Comparison of ENCODE assay signal across 9 cellular contexts in the genomic region with DNA sequence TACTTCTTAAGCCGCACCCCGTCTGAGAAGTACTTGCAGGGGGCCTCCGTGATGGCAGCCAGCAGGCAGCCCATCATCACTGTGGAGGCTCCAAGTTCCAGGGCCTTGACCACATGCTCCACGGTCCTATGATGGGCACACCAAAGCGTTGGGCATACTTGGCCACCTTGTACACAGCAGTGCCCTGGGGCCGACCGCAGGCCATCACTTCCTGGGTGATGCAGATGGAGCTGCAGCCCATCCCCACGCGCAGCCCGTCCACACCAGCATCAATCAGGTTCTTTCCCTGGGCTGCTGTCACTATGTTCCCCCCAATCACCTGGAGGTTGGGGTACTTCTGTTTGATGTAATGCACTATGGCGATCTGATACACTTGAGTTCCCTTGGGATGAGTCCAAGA.
"Had no signal": no experiment of that assay in that cellular context is flagged by ENCODE, and none has a peak within 500 bp of the region (broad histone marks: within the 10 kb centered on the region; RNA-seq: fewer than 3 reads in every experiment).

No MANE protein-coding gene starts in this region.

- H3K36me3 ChIP-seq: HAP-1 had no signal

- H3K4me2 ChIP-seq: GM23338 had no signal

- H3K4me1 ChIP-seq: HAP-1 had no signal

- H3K9ac ChIP-seq: GM23248 had no signal

- H3K4me3 ChIP-seq: GM23248, GM23338, HAP-1 had no signal

- DNase-seq: GM23248, GOT3, H7, H9, HCEC 1CT, HFFc6 had no signal

- H2AFZ ChIP-seq: GM23248, GM23338 had no signal

- H3K9me3 ChIP-seq: HAP-1 had no signal

- ATAC-seq: GM23338, HCT116 had no signal

- H3K27ac ChIP-seq: GM23248 had no signal
